1 cellular context compared by ENCODE assay signal in genomic region chr2:238061310-238062202, GRCh38.
TF ChIP-seq lines count a peak whose summit lies in the region.

No MANE protein-coding gene starts in this region.

TF ChIP-seq in WTC11, 78 proteins besides CTCF, POLR2A, EP300 and RAD21 (continued from another document):
- TF ChIP-seq ARID4B (CRISPR knock-in tag; IDR thresholded peaks at IDR 0.05; ENCODE audit: borderline replicate concordance) = no peak
- TF ChIP-seq, protein P1, sequence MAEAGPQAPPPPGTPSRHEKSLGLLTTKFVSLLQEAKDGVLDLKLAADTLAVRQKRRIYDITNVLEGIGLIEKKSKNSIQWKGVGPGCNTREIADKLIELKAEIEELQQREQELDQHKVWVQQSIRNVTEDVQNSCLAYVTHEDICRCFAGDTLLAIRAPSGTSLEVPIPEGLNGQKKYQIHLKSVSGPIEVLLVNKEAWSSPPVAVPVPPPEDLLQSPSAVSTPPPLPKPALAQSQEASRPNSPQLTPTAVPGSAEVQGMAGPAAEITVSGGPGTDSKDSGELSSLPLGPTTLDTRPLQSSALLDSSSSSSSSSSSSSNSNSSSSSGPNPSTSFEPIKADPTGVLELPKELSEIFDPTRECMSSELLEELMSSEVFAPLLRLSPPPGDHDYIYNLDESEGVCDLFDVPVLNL (CRISPR knock-in tag; IDR thresholded peaks at IDR 0.05; ENCODE audit: borderline replicate concordance, low read depth) = no peak
- TF ChIP-seq, protein P2, sequence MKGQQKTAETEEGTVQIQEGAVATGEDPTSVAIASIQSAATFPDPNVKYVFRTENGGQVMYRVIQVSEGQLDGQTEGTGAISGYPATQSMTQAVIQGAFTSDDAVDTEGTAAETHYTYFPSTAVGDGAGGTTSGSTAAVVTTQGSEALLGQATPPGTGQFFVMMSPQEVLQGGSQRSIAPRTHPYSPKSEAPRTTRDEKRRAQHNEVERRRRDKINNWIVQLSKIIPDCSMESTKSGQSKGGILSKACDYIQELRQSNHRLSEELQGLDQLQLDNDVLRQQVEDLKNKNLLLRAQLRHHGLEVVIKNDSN (CRISPR knock-in tag; IDR thresholded peaks at IDR 0.05) = peak; percentile 71
- no peak for TF ChIP-seq MLX (CRISPR knock-in tag; IDR thresholded peaks at IDR 0.05)
- no peak for TF ChIP-seq ZNF423 (CRISPR knock-in tag; IDR thresholded peaks at IDR 0.05)
- TF ChIP-seq OVOL2 (CRISPR knock-in tag; IDR thresholded peaks at IDR 0.05; ENCODE audit: borderline replicate concordance) = no peak
- TF ChIP-seq SMAD3 (CRISPR knock-in tag; IDR thresholded peaks at IDR 0.05; ENCODE audit: borderline replicate concordance) = no peak
- no peak for TF ChIP-seq KAT7 (CRISPR knock-in tag; IDR thresholded peaks at IDR 0.05; ENCODE audit: borderline replicate concordance)
- no peak for TF ChIP-seq FOXK1 (CRISPR knock-in tag; IDR thresholded peaks at IDR 0.05)
- TF ChIP-seq, protein P3, sequence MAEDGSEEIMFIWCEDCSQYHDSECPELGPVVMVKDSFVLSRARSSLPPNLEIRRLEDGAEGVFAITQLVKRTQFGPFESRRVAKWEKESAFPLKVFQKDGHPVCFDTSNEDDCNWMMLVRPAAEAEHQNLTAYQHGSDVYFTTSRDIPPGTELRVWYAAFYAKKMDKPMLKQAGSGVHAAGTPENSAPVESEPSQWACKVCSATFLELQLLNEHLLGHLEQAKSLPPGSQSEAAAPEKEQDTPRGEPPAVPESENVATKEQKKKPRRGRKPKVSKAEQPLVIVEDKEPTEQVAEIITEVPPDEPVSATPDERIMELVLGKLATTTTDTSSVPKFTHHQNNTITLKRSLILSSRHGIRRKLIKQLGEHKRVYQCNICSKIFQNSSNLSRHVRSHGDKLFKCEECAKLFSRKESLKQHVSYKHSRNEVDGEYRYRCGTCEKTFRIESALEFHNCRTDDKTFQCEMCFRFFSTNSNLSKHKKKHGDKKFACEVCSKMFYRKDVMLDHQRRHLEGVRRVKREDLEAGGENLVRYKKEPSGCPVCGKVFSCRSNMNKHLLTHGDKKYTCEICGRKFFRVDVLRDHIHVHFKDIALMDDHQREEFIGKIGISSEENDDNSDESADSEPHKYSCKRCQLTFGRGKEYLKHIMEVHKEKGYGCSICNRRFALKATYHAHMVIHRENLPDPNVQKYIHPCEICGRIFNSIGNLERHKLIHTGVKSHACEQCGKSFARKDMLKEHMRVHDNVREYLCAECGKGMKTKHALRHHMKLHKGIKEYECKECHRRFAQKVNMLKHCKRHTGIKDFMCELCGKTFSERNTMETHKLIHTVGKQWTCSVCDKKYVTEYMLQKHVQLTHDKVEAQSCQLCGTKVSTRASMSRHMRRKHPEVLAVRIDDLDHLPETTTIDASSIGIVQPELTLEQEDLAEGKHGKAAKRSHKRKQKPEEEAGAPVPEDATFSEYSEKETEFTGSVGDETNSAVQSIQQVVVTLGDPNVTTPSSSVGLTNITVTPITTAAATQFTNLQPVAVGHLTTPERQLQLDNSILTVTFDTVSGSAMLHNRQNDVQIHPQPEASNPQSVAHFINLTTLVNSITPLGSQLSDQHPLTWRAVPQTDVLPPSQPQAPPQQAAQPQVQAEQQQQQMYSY (CRISPR knock-in tag; IDR thresholded peaks at IDR 0.05) = peak; percentile 25; the same call in 1 of the 2 replicates
- TF ChIP-seq, protein P4, sequence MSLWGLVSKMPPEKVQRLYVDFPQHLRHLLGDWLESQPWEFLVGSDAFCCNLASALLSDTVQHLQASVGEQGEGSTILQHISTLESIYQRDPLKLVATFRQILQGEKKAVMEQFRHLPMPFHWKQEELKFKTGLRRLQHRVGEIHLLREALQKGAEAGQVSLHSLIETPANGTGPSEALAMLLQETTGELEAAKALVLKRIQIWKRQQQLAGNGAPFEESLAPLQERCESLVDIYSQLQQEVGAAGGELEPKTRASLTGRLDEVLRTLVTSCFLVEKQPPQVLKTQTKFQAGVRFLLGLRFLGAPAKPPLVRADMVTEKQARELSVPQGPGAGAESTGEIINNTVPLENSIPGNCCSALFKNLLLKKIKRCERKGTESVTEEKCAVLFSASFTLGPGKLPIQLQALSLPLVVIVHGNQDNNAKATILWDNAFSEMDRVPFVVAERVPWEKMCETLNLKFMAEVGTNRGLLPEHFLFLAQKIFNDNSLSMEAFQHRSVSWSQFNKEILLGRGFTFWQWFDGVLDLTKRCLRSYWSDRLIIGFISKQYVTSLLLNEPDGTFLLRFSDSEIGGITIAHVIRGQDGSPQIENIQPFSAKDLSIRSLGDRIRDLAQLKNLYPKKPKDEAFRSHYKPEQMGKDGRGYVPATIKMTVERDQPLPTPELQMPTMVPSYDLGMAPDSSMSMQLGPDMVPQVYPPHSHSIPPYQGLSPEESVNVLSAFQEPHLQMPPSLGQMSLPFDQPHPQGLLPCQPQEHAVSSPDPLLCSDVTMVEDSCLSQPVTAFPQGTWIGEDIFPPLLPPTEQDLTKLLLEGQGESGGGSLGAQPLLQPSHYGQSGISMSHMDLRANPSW (CRISPR knock-in tag; conservative IDR thresholded peaks at IDR 0.05; ENCODE audit: low read depth) = no peak
- no peak for TF ChIP-seq JUN (CRISPR knock-in tag; IDR thresholded peaks at IDR 0.05)
- no peak for TF ChIP-seq ZNF121 (CRISPR knock-in tag; IDR thresholded peaks at IDR 0.05)
- TF ChIP-seq USF2 (CRISPR knock-in tag; IDR thresholded peaks at IDR 0.05) = peak; percentile 70
- TF ChIP-seq, protein P5, sequence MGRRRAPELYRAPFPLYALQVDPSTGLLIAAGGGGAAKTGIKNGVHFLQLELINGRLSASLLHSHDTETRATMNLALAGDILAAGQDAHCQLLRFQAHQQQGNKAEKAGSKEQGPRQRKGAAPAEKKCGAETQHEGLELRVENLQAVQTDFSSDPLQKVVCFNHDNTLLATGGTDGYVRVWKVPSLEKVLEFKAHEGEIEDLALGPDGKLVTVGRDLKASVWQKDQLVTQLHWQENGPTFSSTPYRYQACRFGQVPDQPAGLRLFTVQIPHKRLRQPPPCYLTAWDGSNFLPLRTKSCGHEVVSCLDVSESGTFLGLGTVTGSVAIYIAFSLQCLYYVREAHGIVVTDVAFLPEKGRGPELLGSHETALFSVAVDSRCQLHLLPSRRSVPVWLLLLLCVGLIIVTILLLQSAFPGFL (CRISPR knock-in tag; IDR thresholded peaks at IDR 0.05; ENCODE audit: borderline replicate concordance) = peak; percentile 69; the same call in 1 of the 2 replicates
- TF ChIP-seq FOXP1 (CRISPR knock-in tag; IDR thresholded peaks at IDR 0.05; ENCODE audit: borderline replicate concordance) = 0 out of 2 replicates have a peak, but pooled peaks have one; percentile 16
- peak; percentile 27; the same call in 1 of the 2 replicates for TF ChIP-seq TEAD1 (CRISPR knock-in tag; IDR thresholded peaks at IDR 0.05)
- TF ChIP-seq PRRX2 (CRISPR knock-in tag; IDR thresholded peaks at IDR 0.05) = no peak
- no peak for TF ChIP-seq RELA (CRISPR knock-in tag; IDR thresholded peaks at IDR 0.05; ENCODE audit: borderline replicate concordance)
- no peak for TF ChIP-seq TP53 (CRISPR knock-in tag; IDR thresholded peaks at IDR 0.05)
- TF ChIP-seq ZNF416 (CRISPR knock-in tag; IDR thresholded peaks at IDR 0.05) = no peak
